ENCODE assay signal across 2 cellular contexts in genomic region chr7:121084256-121084655, GRCh38.
TF ChIP-seq lines count a peak whose summit lies in the region.

No MANE protein-coding gene starts in this region.

TF ChIP-seq in HCT116, 20 proteins besides CTCF, POLR2A, EP300 and RAD21 (continued from another document):
- TF ChIP-seq, protein P1, sequence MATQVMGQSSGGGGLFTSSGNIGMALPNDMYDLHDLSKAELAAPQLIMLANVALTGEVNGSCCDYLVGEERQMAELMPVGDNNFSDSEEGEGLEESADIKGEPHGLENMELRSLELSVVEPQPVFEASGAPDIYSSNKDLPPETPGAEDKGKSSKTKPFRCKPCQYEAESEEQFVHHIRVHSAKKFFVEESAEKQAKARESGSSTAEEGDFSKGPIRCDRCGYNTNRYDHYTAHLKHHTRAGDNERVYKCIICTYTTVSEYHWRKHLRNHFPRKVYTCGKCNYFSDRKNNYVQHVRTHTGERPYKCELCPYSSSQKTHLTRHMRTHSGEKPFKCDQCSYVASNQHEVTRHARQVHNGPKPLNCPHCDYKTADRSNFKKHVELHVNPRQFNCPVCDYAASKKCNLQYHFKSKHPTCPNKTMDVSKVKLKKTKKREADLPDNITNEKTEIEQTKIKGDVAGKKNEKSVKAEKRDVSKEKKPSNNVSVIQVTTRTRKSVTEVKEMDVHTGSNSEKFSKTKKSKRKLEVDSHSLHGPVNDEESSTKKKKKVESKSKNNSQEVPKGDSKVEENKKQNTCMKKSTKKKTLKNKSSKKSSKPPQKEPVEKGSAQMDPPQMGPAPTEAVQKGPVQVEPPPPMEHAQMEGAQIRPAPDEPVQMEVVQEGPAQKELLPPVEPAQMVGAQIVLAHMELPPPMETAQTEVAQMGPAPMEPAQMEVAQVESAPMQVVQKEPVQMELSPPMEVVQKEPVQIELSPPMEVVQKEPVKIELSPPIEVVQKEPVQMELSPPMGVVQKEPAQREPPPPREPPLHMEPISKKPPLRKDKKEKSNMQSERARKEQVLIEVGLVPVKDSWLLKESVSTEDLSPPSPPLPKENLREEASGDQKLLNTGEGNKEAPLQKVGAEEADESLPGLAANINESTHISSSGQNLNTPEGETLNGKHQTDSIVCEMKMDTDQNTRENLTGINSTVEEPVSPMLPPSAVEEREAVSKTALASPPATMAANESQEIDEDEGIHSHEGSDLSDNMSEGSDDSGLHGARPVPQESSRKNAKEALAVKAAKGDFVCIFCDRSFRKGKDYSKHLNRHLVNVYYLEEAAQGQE (IDR thresholded peaks at IDR 0.05; ENCODE audit: low read depth) = no peak
- TF ChIP-seq EGR1 (IDR thresholded peaks at IDR 0.05; ENCODE audit: low read depth) (no peak), ZBTB33 (IDR thresholded peaks at IDR 0.05; ENCODE audit: extremely low read depth, insufficient replicate concordance, low read length) (no peak), JUND (IDR thresholded peaks at IDR 0.05) (no peak)
- TF ChIP-seq, protein P2, sequence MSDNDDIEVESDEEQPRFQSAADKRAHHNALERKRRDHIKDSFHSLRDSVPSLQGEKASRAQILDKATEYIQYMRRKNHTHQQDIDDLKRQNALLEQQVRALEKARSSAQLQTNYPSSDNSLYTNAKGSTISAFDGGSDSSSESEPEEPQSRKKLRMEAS (IDR thresholded peaks at IDR 0.05) = no peak

TF ChIP-seq in WTC11, 78 proteins besides CTCF, POLR2A, EP300 and RAD21 (continued from another document):
- TF ChIP-seq E2F1 (CRISPR knock-in tag; IDR thresholded peaks at IDR 0.05) = no peak
- TF ChIP-seq MYBL2 (CRISPR knock-in tag; IDR thresholded peaks at IDR 0.05) = no peak
- TF ChIP-seq ATF1 (CRISPR knock-in tag; IDR thresholded peaks at IDR 0.05) = no peak
- TF ChIP-seq MXD4 (CRISPR knock-in tag; IDR thresholded peaks at IDR 0.05; ENCODE audit: borderline replicate concordance) = no peak
- no peak for TF ChIP-seq ZNF121 (CRISPR knock-in tag; IDR thresholded peaks at IDR 0.05)
- no peak for TF ChIP-seq IRF2 (CRISPR knock-in tag; IDR thresholded peaks at IDR 0.05; ENCODE audit: borderline replicate concordance, low read depth)
- no peak for TF ChIP-seq TCF7 (CRISPR knock-in tag; IDR thresholded peaks at IDR 0.05; ENCODE audit: low read depth)
- TF ChIP-seq, protein P2 (CRISPR knock-in tag; IDR thresholded peaks at IDR 0.05) = no peak
